ENCODE assay signal across 9 cellular contexts in genomic region chr5:110865400-110866094, GRCh38.
DNase-seq lines count a peak whose midpoint lies in the region; ATAC-seq and TF ChIP-seq lines count a peak whose summit lies in the region.
"Had no signal": no experiment of that assay in that cellular context is flagged by ENCODE, and none has a peak within 500 bp of the region (broad histone marks: within the 10 kb centered on the region; RNA-seq: fewer than 3 reads in every experiment).

No MANE protein-coding gene starts in this region.

- POLR2A ChIA-PET in activated CD4-positive, alpha-beta memory T cell treated with anti-CD3 and anti-CD28 coated beads, Interleukin-2, amount 10 ng/mL, durations not matched to agents 7 days and 5 days (lab: Charles Lee): no interaction called here

- TF ChIP-seq CTCF in C4-2B (conservative IDR thresholded peaks at IDR 0.05): peak; percentile 81
- TF ChIP-seq CTCF in lung (IDR thresholded peaks at IDR 0.05; ENCODE audit: control extremely low read depth, extremely low read depth): peak; percentile 11
- no peak for TF ChIP-seq CTCF in gastrocnemius medialis (IDR thresholded peaks at IDR 0.05 in 4 of 5, conservative IDR thresholded peaks at IDR 0.05 in 1 of 5)

- H3K4me3 Mint-ChIP-seq in activated CD4-positive, alpha-beta memory T cell treated with anti-CD3 and anti-CD28 coated beads, Interleukin-2, amount 10 ng/mL, durations not matched to agents 7 days and 5 days: no peak overlapping the region
- no peak overlapping the region for H3K4me3 Mint-ChIP-seq in activated T-cell treated with anti-CD3 and anti-CD28 coated beads, Interleukin-2, amount 50 U/mL, for 24 hours

- intact Hi-C loops in gastrocnemius medialis (cut with DNase I; ENCODE audit: low total_unique reads): no loop called here

- no peak for TF ChIP-seq POLR2A in gastrocnemius medialis (IDR thresholded peaks at IDR 0.05)

- H3K27ac Mint-ChIP-seq in activated CD4-positive, alpha-beta memory T cell treated with anti-CD3 and anti-CD28 coated beads, Interleukin-2, amount 10 ng/mL, durations not matched to agents 7 days and 5 days: no peak overlapping the region
- no peak overlapping the region for H3K27ac Mint-ChIP-seq in activated T-cell treated with anti-CD3 and anti-CD28 coated beads, Interleukin-2, amount 50 U/mL, for 24 hours

- no peaks in the 10 kb centered on the region for H3K4me1 Mint-ChIP-seq in activated CD4-positive, alpha-beta memory T cell treated with anti-CD3 and anti-CD28 coated beads, Interleukin-2, amount 10 ng/mL, durations not matched to agents 7 days and 5 days
- H3K4me1 Mint-ChIP-seq in activated T-cell treated with anti-CD3 and anti-CD28 coated beads, Interleukin-2, amount 50 U/mL, for 24 hours (ENCODE audit: low read depth): no peaks in the 10 kb centered on the region

- H3K36me3 Mint-ChIP-seq in activated CD4-positive, alpha-beta memory T cell treated with anti-CD3 and anti-CD28 coated beads, Interleukin-2, amount 10 ng/mL, durations not matched to agents 7 days and 5 days (ENCODE audit: low read depth): no peaks in the 10 kb centered on the region
- no peaks in the 10 kb centered on the region for H3K36me3 Mint-ChIP-seq in activated T-cell treated with anti-CD3 and anti-CD28 coated beads, Interleukin-2, amount 50 U/mL, for 24 hours (ENCODE audit: low read depth)

- DNase-seq in KBM-7: peak; percentile 71
- peak; percentile 16 for DNase-seq in activated CD4-positive, alpha-beta memory T cell treated with anti-CD3 and anti-CD28 coated beads, Interleukin-2, amount 10 ng/mL, durations not matched to agents 7 days and 5 days
- DNase-seq in lung (ENCODE audit: low spot score): peak; percentile 31
- DNase-seq in NCI-H1436 treated with DMSO at 0.1 percent for 48 hours (lab: John Stamatoyannopoulos, UW): no peak
- no peak for DNase-seq in gastrocnemius medialis
- DNase-seq in activated T-cell treated with anti-CD3 and anti-CD28 coated beads, Interleukin-2, amount 50 U/mL, for 24 hours: no peak

- H3K27me3 Mint-ChIP-seq in activated CD4-positive, alpha-beta memory T cell treated with anti-CD3 and anti-CD28 coated beads, Interleukin-2, amount 10 ng/mL, durations not matched to agents 7 days and 5 days: no peaks in the 10 kb centered on the region
- H3K27me3 Mint-ChIP-seq in activated T-cell treated with anti-CD3 and anti-CD28 coated beads, Interleukin-2, amount 50 U/mL, for 24 hours: peaks cover 2% of the 10 kb centered on the region

- H3K4me1 ChIP-seq in lung (ENCODE audit: control insufficient read depth in 2 of 2, insufficient read depth in 2 of 2, low read length in 2 of 2) (no peaks in the 10 kb centered on the region), gastrocnemius medialis (no peaks in the 10 kb centered on the region)
- H3K4me1 ChIP-seq: upper lobe of left lung had no signal

- H3K36me3 ChIP-seq in lung (ENCODE audit: control insufficient read depth in 2 of 2, insufficient read depth in 2 of 2, low read length in 2 of 2) (no peaks in the 10 kb centered on the region), gastrocnemius medialis (no peaks in the 10 kb centered on the region)
- H3K36me3 ChIP-seq: upper lobe of left lung had no signal

- CTCF ChIA-PET in activated CD4-positive, alpha-beta memory T cell treated with anti-CD3 and anti-CD28 coated beads, Interleukin-2, amount 10 ng/mL, durations not matched to agents 7 days and 5 days (lab: Charles Lee): interaction anchor here (1.1 kb wide), 1 partner anchor 146 kb away, joined by 3 read pairs; no protein-coding TSS in a partner anchor

- H3K9me3 ChIP-seq in lung (ENCODE audit: control insufficient read depth in 2 of 2, insufficient read depth in 1 of 2, low read length in 1 of 2) (no peaks in the 10 kb centered on the region), gastrocnemius medialis (no peaks in the 10 kb centered on the region)
- H3K9me3 ChIP-seq: upper lobe of left lung had no signal

- H3K4me3 ChIP-seq in lung: no peak overlapping the region
- no peak overlapping the region for H3K4me3 ChIP-seq in gastrocnemius medialis
- H3K4me3 ChIP-seq: upper lobe of left lung had no signal

- in situ Hi-C loops in KBM-7 (cut with MboI; ENCODE audit: low pct_unique_long_range_greater_than_20kb, low sequenced_read_pairs) (no loop called here), gastrocnemius medialis (cut with MboI; ENCODE audit: low sequenced_read_pairs in 4 of 4) (no loop called here)

- H3K27ac ChIP-seq in C4-2B: no peak overlapping the region
- H3K27ac ChIP-seq in lung (ENCODE audit: low read depth in 1 of 2, low read length in 1 of 2): no peak overlapping the region
- no peak overlapping the region for H3K27ac ChIP-seq in gastrocnemius medialis
- H3K27ac ChIP-seq: upper lobe of left lung had no signal

- no peaks in the 10 kb centered on the region for H3K9me3 Mint-ChIP-seq in activated CD4-positive, alpha-beta memory T cell treated with anti-CD3 and anti-CD28 coated beads, Interleukin-2, amount 10 ng/mL, durations not matched to agents 7 days and 5 days
- H3K9me3 Mint-ChIP-seq in activated T-cell treated with anti-CD3 and anti-CD28 coated beads, Interleukin-2, amount 50 U/mL, for 24 hours: no peaks in the 10 kb centered on the region

- ATAC-seq in GM18909 (IDR thresholded peaks at IDR 0.05; ENCODE audit: poor library complexity, unreplicated experiment) (peak; percentile 65), lung (ENCODE audit: insufficient read depth, low FRiP score) (peak; percentile 62), gastrocnemius medialis (no peak)

- H3K27me3 ChIP-seq in lung (ENCODE audit: control insufficient read depth, insufficient read depth) (no peaks in the 10 kb centered on the region), gastrocnemius medialis (no peaks in the 10 kb centered on the region)
- H3K27me3 ChIP-seq: upper lobe of left lung had no signal

- WGBS in lung, 2 donors: 71 to 74% methylated on average over 4 of the region's 4 CpGs

Comparison
In these comparisons a context has a peak if more than half of its experiments do, and no peak if none do; other contexts are left out.
1. CTCF ChIP-seq: peak in C4-2B (single experiment) and lung (single experiment); none in gastrocnemius medialis (0 of 5).
2. ATAC-seq: peak in GM18909 (single experiment) and lung (single experiment); none in gastrocnemius medialis (0 of 2).
3. DNase-seq: peak in KBM-7 (single experiment), activated CD4-positive, alpha-beta memory T cell treated with anti-CD3 and anti-CD28 coated beads, Interleukin-2, amount 10 ng/mL, durations not matched to agents 7 days and 5 days (single experiment) and lung (single experiment); none in NCI-H1436 treated with DMSO at 0.1 percent for 48 hours (single experiment), gastrocnemius medialis (0 of 2) and activated T-cell treated with anti-CD3 and anti-CD28 coated beads, Interleukin-2, amount 50 U/mL, for 24 hours (single experiment).